1 cellular context compared by ENCODE assay signal in the genomic region with DNA sequence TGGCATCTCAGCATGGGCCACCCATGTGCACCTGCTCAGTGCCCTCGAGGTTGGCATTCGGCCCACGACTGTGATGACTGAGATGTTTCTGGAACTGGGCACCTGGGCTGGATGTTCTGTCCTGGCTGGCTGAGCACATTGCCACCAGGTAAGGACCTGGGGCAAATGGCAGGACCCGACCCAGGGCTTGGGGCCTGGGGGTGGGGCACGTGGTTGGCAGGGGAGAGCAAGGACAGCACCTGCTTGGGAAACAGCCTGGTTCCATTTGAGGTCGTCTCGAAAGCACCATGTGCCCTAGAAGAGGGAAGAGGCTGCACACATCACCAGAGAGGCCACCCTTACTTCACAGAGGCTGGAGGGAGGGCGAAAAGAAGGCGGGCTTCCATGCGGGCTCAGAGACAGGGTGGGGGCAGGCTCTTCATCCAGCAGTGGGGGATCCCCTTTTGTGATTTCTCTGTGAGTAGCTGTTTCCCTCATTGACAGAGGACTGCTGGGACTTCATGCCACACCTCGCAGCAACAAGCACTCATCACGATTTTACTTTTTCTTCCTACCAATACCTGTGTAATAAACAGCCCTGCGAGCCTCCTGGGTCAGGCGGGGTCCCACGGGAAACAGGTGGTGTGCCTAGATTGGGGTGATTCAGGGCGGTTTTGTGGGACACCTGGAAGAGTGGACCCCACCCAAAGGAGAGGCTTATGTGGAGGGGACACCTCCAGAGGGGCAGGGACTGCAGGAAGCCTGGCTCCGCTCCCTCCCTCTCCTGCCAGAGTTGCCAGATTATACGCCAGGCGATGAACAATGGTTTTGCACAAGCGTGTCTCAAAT.
TF ChIP-seq lines count a peak whose summit lies in the region.

No MANE protein-coding gene starts in this region.

TF ChIP-seq in endothelial cell of umbilical vein, 7 proteins besides CTCF, POLR2A, EP300 and RAD21:
- TF ChIP-seq FOS (IDR thresholded peaks at IDR 0.05; ENCODE audit: borderline replicate concordance, insufficient read depth, low read length) (no peak), POLR2AphosphoS5 (IDR thresholded peaks at IDR 0.05; ENCODE audit: insufficient read depth, low read depth, low read length) (no peak), GATA2 (IDR thresholded peaks at IDR 0.05; ENCODE audit: insufficient read depth, insufficient read length, low read depth, low read length) (no peak), EZH2 (IDR thresholded peaks at IDR 0.05; ENCODE audit: borderline replicate concordance, low read depth, low read length, severe bottlenecking) (no peak), MYC (IDR thresholded peaks at IDR 0.05; ENCODE audit: low read depth, low read length) (no peak), JUN (IDR thresholded peaks at IDR 0.05; ENCODE audit: borderline replicate concordance, insufficient read depth, insufficient read length, low read depth) (no peak)
- TF ChIP-seq, protein P1, sequence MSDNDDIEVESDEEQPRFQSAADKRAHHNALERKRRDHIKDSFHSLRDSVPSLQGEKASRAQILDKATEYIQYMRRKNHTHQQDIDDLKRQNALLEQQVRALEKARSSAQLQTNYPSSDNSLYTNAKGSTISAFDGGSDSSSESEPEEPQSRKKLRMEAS (IDR thresholded peaks at IDR 0.05; ENCODE audit: insufficient read depth, insufficient read length) = no peak
